ENCODE assay signal across 8 cellular contexts in genomic region chr2:205024822-205025518, GRCh38.
DNase-seq lines count a peak whose midpoint lies in the region; ATAC-seq and TF ChIP-seq lines count a peak whose summit lies in the region.

No MANE protein-coding gene starts in this region.

- no peak for ATAC-seq in GM18498 (IDR thresholded peaks at IDR 0.05; ENCODE audit: unreplicated experiment)

- H3K4me1 ChIP-seq in ascending aorta, result peaks cover 0 to 10% of the 10 kb centered on the region in 2 donors

- intact Hi-C loops in ascending aorta (cut with DNase I), result no loop called here

- no peak for TF ChIP-seq CTCF in ascending aorta (IDR thresholded peaks at IDR 0.05)
- no peak for TF ChIP-seq CTCF in GM13976 (IDR thresholded peaks at IDR 0.05; ENCODE audit: borderline replicate concordance, control extremely low read depth, extremely low read depth, insufficient read depth, missing control alignments)

- no peaks in the 10 kb centered on the region for H3K27me3 ChIP-seq in ascending aorta

- no peak overlapping the region for H3K27ac ChIP-seq in ascending aorta

- no peaks in the 10 kb centered on the region for H3K36me3 ChIP-seq in ascending aorta

- H3K4me3 ChIP-seq in ascending aorta, result peak overlapping the region in 1 of 2 donors; percentile 12

- no peaks in the 10 kb centered on the region for H3K9me3 ChIP-seq in ascending aorta

- in situ Hi-C loops in GM13976 (cut with MboI; ENCODE audit: low sequenced_read_pairs, unreplicated experiment), result no loop called here

- DNase-seq in C1 segment of cervical spinal cord (lab: John Stamatoyannopoulos, UW), result peak in 9 of 14 donors; percentile 6 to 75 (median 29)
- DNase-seq in NCI-H2227 (lab: John Stamatoyannopoulos, UW; ENCODE audit: unreplicated experiment), result peak; percentile 76
- DNase-seq in ascending aorta (ENCODE audit: low spot score in 2 of 2), result peak; percentile 29 to 86
- peak; percentile 97 for DNase-seq in iris pigment epithelial cell (ENCODE audit: low read depth)
- peak; percentile 3 to 30 (median 16) for DNase-seq in stimulated activated CD4-positive, alpha-beta T cell treated with anti-CD3 and anti-CD28 coated beads, TNF-alpha, amount 100 ng/mL, for 48 hours (ENCODE audit: low read depth in 3 of 3)
- DNase-seq in GM13976 (ENCODE audit: low spot score), result no peak
- no peak for DNase-seq in NOMO-1 (lab: John Stamatoyannopoulos, UW; ENCODE audit: unreplicated experiment in 2 of 2)

Comparison
In these comparisons a context has a peak if more than half of its experiments do, and no peak if none do; other contexts are left out.
1. DNase-seq: peak in C1 segment of cervical spinal cord (9 of 14), NCI-H2227 (single experiment), ascending aorta (2 of 2), iris pigment epithelial cell (single experiment) and stimulated activated CD4-positive, alpha-beta T cell treated with anti-CD3 and anti-CD28 coated beads, TNF-alpha, amount 100 ng/mL, for 48 hours (3 of 3); none in GM13976 (single experiment) and NOMO-1 (0 of 2).